ENCODE assay signal across 19 cellular contexts in genomic region chr3:196998966-196999760, GRCh38.
"Had no signal": no experiment of that assay in that cellular context is flagged by ENCODE, and none has a peak within 500 bp of the region (broad histone marks: within the 10 kb centered on the region; RNA-seq: fewer than 3 reads in every experiment).

No MANE protein-coding gene starts in this region.

- H3K27me3 ChIP-seq: foreskin keratinocyte, pancreas had no signal

- H3K9me3 ChIP-seq: pancreas, psoas muscle had no signal

- H3K27ac ChIP-seq: coronary artery, foreskin keratinocyte, pancreas, psoas muscle, skin epidermis had no signal

- H3K36me3 ChIP-seq: pancreas had no signal

- H3K4me3 ChIP-seq: coronary artery, pancreas, psoas muscle, skin epidermis had no signal

- ATAC-seq: foreskin keratinocyte, left colon, pancreas, psoas muscle, sciatic nerve had no signal

- DNase-seq: cerebellar nuclear complex; effector CD4-positive, alpha-beta T cell; endodermal cell; erythroblast; foreskin keratinocyte; immature natural killer cell; mesendoderm; naive B cell; nucleus accumbens; retina; stimulated activated CD4-positive, alpha-beta T cell treated with anti-CD3 and anti-CD28 coated beads, Interleukin-12 subunit alpha, Interleukin-12 subunit beta, amount 100 ng/mL, for 4 hours; stimulated activated naive CD4-positive, alpha-beta T cell treated with Interleukin-2 at 50 U/mL for 16 hours; trophoblast cell had no signal
